Comparison of ENCODE assay signal across 12 cellular contexts in the genomic region with DNA sequence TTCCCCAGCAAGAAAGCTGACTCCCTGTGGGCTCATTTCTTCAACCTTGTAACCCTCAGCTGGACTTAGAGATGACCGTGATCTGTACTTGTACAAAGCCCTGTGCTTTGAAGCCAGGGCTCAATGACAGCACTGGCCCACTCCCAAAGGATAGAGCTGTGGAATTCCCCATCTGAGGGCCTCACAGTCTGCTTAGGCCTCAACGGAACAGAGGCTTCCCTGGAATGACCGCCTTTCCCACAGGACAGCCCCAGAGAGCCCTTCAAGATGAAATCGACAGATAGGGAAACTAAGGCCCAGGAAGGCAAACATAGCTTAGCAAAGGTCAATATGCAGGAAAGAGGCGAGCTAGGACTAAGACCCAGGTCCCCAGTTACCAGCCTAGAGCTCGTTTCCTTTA. TPM values are rescaled to one million over a fixed set of nuclear protein-coding genes. Genes with fewer than 3 reads are reported as not detected.
DNase-seq lines count a peak whose midpoint lies in the region; ATAC-seq and TF ChIP-seq lines count a peak whose summit lies in the region.
"Had no signal": no experiment of that assay in that cellular context is flagged by ENCODE, and none has a peak within 500 bp of the region (broad histone marks: within the 10 kb centered on the region; RNA-seq: fewer than 3 reads in every experiment).

No MANE protein-coding gene starts in this region.

- POLR2A ChIA-PET in CD8-positive, alpha-beta T cell (lab: Charles Lee), result interaction anchor here (0.9 to 11.8 kb wide), 3 partner anchors 10 to 31 kb away, joined by 3 to 112 read pairs (median 4); a partner anchor contains a TSS

- WGBS in heart right ventricle, 2 donors, result 37 to 46% methylated on average over 6 of the region's 6 CpGs
- WGBS in psoas muscle, 3 donors, result 37 to 40% (median 37%) methylated on average over 6 of the region's 6 CpGs

- intact Hi-C loops in CD8-positive, alpha-beta T cell (cut with DNase I, micrococcal nuclease), result no loop called here
- intact Hi-C loops in heart right ventricle (cut with DNase I) (no loop called here), psoas muscle (cut with DNase I) (no loop called here)

- H3K36me3 ChIP-seq in CD8-positive, alpha-beta T cell (ENCODE audit: insufficient read depth, low read length), result no peaks in the 10 kb centered on the region
- H3K36me3 ChIP-seq in heart right ventricle, result peaks cover 0 to 4% (median 0%) of the 10 kb centered on the region in 9 donors
- H3K36me3 ChIP-seq in psoas muscle (ENCODE audit: insufficient read depth in 1 of 2, low read depth in 1 of 2), result no peaks in the 10 kb centered on the region

- CTCF ChIA-PET in CD8-positive, alpha-beta T cell (lab: Charles Lee), result interaction anchor here (1.1 to 1.4 kb wide), 4 partner anchors 9 to 142 kb away, joined by 3 to 5 read pairs (median 4); no protein-coding TSS in a partner anchor

- no peaks in the 10 kb centered on the region for H3K27me3 Mint-ChIP-seq in CD8-positive, alpha-beta T cell (ENCODE audit: low read depth)
- H3K27me3 Mint-ChIP-seq in activated T-helper 17 cell treated with anti-CD3 and anti-CD28 coated beads, Interleukin-2, amount 50 U/mL, for 72 hours, result no peaks in the 10 kb centered on the region
- H3K27me3 Mint-ChIP-seq: memory B cell had no signal

- ATAC-seq in CD8-positive, alpha-beta T cell, result no peak
- ATAC-seq in activated T-helper 17 cell treated with anti-CD3 and anti-CD28 coated beads, Interleukin-2, amount 50 U/mL, for 72 hours (replicated peaks), result no peak
- ATAC-seq in heart right ventricle, result peak in 7 of 8 donors; percentile 14 to 49 (median 35)
- peak in 2 of 4 donors; percentile 7 to 9 for ATAC-seq in psoas muscle

- H3K4me3 ChIP-seq in CD8-positive, alpha-beta T cell (ENCODE audit: low read depth, low read length), result no peak overlapping the region
- H3K4me3 ChIP-seq in heart right ventricle (no peak overlapping the region), psoas muscle (no peak overlapping the region)

- peaks cover 54% of the 10 kb centered on the region for H3K4me1 Mint-ChIP-seq in CD8-positive, alpha-beta T cell (ENCODE audit: low read depth)
- peaks cover 23% of the 10 kb centered on the region for H3K4me1 Mint-ChIP-seq in activated T-helper 17 cell treated with anti-CD3 and anti-CD28 coated beads, Interleukin-2, amount 50 U/mL, for 72 hours

- no peaks in the 10 kb centered on the region for H3K9me3 ChIP-seq in CD8-positive, alpha-beta T cell (ENCODE audit: low read length)
- H3K9me3 ChIP-seq in heart right ventricle, result no peaks in the 10 kb centered on the region
- no peaks in the 10 kb centered on the region for H3K9me3 ChIP-seq in psoas muscle
- H3K9me3 ChIP-seq: SK-N-SH had no signal

- no peak overlapping the region for H3K4me3 Mint-ChIP-seq in CD8-positive, alpha-beta T cell
- H3K4me3 Mint-ChIP-seq in activated T-helper 17 cell treated with anti-CD3 and anti-CD28 coated beads, Interleukin-2, amount 50 U/mL, for 72 hours, result no peak overlapping the region
- H3K4me3 Mint-ChIP-seq: memory B cell had no signal

- no peaks in the 10 kb centered on the region for H3K27me3 ChIP-seq in CD8-positive, alpha-beta T cell (ENCODE audit: insufficient read depth, low read length)
- H3K27me3 ChIP-seq in heart right ventricle (no peaks in the 10 kb centered on the region), psoas muscle (ENCODE audit: insufficient read depth in 3 of 3, low read length in 2 of 3) (no peaks in the 10 kb centered on the region)

- peak overlapping the region; percentile 90 for H3K27ac Mint-ChIP-seq in CD8-positive, alpha-beta T cell
- H3K27ac Mint-ChIP-seq in activated T-helper 17 cell treated with anti-CD3 and anti-CD28 coated beads, Interleukin-2, amount 50 U/mL, for 72 hours, result peak overlapping the region; percentile 46
- H3K27ac Mint-ChIP-seq: memory B cell had no signal

- no peaks in the 10 kb centered on the region for H3K9me3 Mint-ChIP-seq in CD8-positive, alpha-beta T cell
- H3K9me3 Mint-ChIP-seq in activated T-helper 17 cell treated with anti-CD3 and anti-CD28 coated beads, Interleukin-2, amount 50 U/mL, for 72 hours, result no peaks in the 10 kb centered on the region
- H3K9me3 Mint-ChIP-seq: memory B cell had no signal

- H3K36me3 Mint-ChIP-seq in CD8-positive, alpha-beta T cell, result peaks cover 5% of the 10 kb centered on the region
- no peaks in the 10 kb centered on the region for H3K36me3 Mint-ChIP-seq in activated T-helper 17 cell treated with anti-CD3 and anti-CD28 coated beads, Interleukin-2, amount 50 U/mL, for 72 hours (ENCODE audit: low read depth)

- H3K27ac ChIP-seq in CD8-positive, alpha-beta T cell (ENCODE audit: low read depth, low read length), result peak overlapping the region; percentile 21
- peak overlapping the region in 8 of 10 donors; percentile 16 to 81 (median 62) for H3K27ac ChIP-seq in heart right ventricle
- H3K27ac ChIP-seq in psoas muscle, result peak overlapping the region; percentile 81

- H3K4me1 ChIP-seq in CD8-positive, alpha-beta T cell (ENCODE audit: insufficient read depth, low read length), result peaks cover 32% of the 10 kb centered on the region
- H3K4me1 ChIP-seq in heart right ventricle, result peaks cover 37 to 91% (median 78%) of the 10 kb centered on the region in 9 donors
- H3K4me1 ChIP-seq in psoas muscle, result peaks cover 82% of the 10 kb centered on the region

- no peak for TF ChIP-seq CTCF in CD8-positive, alpha-beta T cell (IDR thresholded peaks at IDR 0.05)
- TF ChIP-seq CTCF in heart right ventricle (IDR thresholded peaks at IDR 0.05), result no peak
- no peak for TF ChIP-seq CTCF in psoas muscle (IDR thresholded peaks at IDR 0.05)

- no peak for DNase-seq in CD8-positive, alpha-beta T cell
- DNase-seq in heart right ventricle (no peak), psoas muscle (no peak), NCI-H524 (lab: John Stamatoyannopoulos, UW) (no peak), NCI-H1048 (lab: John Stamatoyannopoulos, UW) (no peak), cerebellar nuclear complex (lab: John Stamatoyannopoulos, UW) (no peak), 8988T (no peak)
- DNase-seq: effector CD8-positive, alpha-beta T cell; NCI-H1417 treated with DMSO at 0.1 percent for 48 hours; SK-N-SH had no signal

RNA-seq across cellular contexts. Expression of a gene that starts 11.5 kb away (rescaled TPM):
- total RNA-seq in CD8-positive, alpha-beta T cell, result 10 to 100 TPM; 17.9 to 18.3 TPM
- total RNA-seq in activated T-helper 17 cell treated with anti-CD3 and anti-CD28 coated beads, Interleukin-2, amount 50 U/mL, for 72 hours, result 10 to 100 TPM; 15.3 to 20.6 TPM
- total RNA-seq in heart right ventricle (10 to 100 TPM in 9 of 10 donors, 1 to 10 TPM in 1; 9.4 to 34.4 (median 22.1) TPM), psoas muscle (10 to 100 TPM in 1 of 4 donors, 1 to 10 TPM in 3; 5.2 to 14.3 (median 7.7) TPM)
- polyA plus RNA-seq in heart right ventricle (10 to 100 TPM; 11.3 TPM), psoas muscle (10 to 100 TPM in 1 of 3 donors, 1 to 10 TPM in 2; 2.3 to 17.0 (median 3.8) TPM)

Comparison
In these comparisons a context has a peak if more than half of its experiments do, and no peak if none do; other contexts are left out.
1. ATAC-seq: peak in heart right ventricle (7 of 8); none in CD8-positive, alpha-beta T cell (single experiment) and activated T-helper 17 cell treated with anti-CD3 and anti-CD28 coated beads, Interleukin-2, amount 50 U/mL, for 72 hours (single experiment).
2. H3K27ac ChIP-seq: peak in every context shown above with its lines; median percentile 81 in psoas muscle; 62 in heart right ventricle; 21 in CD8-positive, alpha-beta T cell.